Comparison of ENCODE assay signal across 21 cellular contexts in the genomic region with DNA sequence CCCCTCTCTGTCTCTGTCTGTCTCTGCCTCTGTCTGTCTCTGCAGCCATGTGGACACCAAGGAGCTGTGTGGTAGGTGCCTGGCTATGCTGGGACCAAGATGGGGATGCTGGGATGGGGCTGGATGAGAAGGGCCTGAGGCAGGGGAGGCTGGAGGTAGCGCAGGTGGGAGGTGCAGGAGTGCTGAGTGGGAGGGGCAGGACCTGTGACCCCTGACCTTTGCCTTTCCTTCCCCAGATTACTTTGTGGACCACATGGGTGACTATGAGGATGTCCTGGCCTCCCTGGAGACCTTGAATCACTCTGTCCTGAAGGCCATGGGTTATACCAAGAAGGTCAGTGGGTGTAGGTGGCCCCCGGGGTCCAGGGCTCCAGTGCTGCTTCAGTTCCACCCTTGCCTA. TPM values are rescaled to one million over a fixed set of nuclear protein-coding genes. Genes with fewer than 3 reads are reported as not detected.
"Had no signal": no experiment of that assay in that cellular context is flagged by ENCODE, and none has a peak within 500 bp of the region (broad histone marks: within the 10 kb centered on the region; RNA-seq: fewer than 3 reads in every experiment).

No MANE protein-coding gene starts in this region.

- H3K9ac ChIP-seq: KMS-11 had no signal

- H3K9me3 ChIP-seq: SJCRH30 had no signal

- DNase-seq: Kasumi-1, MM.1S, NCI-H1092 treated with DMSO at 0.1 percent for 48 hours, NCI-H1436, NCI-H187, NCI-H2029, NCI-H2081 treated with DMSO at 0.1 percent for 48 hours, NCI-H2171, NCI-H226, NCI-H446, NCI-H510A, NCI-H524 treated with DMSO at 0.1 percent for 48 hours, NCI-H69, NCI-H774, RPMI8226, SHP77 treated with DMSO at 0.1 percent for 48 hours, SJCRH30 had no signal

- H3K4me1 ChIP-seq: SJCRH30 had no signal

- ATAC-seq: SK-N-SH treated with all-trans-retinoic acid at 6 μM for 48 hours had no signal

- H3K4me2 ChIP-seq: KMS-11 had no signal

- H3K27ac ChIP-seq: KMS-11, SJCRH30 had no signal

- H3K27me3 ChIP-seq: SJCRH30 had no signal

RNA-seq across cellular contexts. Expression of a gene that starts 12.8 kb away (rescaled TPM):
- total RNA-seq: HT-29, M059J had no signal
